Comparison of ENCODE assay signal across 8 cellular contexts in the genomic region with DNA sequence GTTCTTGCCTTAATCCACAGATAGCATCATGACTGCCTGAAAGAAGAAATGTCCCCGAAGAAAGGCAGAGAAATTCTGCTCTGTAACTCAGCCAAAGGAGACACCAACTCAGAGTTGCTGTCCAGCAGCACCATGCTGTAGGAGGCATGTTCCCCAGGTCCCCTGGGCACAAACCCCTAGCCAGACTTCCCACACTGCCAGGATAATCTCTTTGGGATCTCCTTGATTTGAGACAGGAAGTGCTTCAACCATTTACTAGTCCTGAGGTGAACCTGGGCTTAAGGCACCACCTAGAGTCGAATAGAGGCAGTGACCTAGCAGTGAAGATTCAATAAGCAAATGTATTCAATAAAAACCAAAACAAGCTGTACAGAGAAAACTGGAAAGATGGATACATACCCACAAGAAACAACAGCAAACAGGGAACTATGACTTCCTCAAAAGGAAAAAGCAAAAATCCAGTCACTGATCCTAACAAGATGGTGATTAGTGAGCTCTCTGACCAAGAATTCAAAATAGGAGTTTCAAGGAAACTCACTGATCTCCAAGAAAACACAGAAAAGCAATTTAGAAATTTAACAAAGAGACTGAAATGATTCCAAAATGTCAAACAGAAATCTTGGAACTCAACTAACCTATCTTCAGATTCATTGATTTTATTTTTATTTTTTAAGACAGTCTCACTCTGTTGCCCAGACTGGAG. TPM values are rescaled to one million over a fixed set of nuclear protein-coding genes. Genes with fewer than 3 reads are reported as not detected.
DNase-seq lines count a peak whose midpoint lies in the region; ATAC-seq and TF ChIP-seq lines count a peak whose summit lies in the region.

No MANE protein-coding gene starts in this region.

- TF ChIP-seq CTCF in GM10266 (IDR thresholded peaks at IDR 0.05; ENCODE audit: control insufficient read depth, insufficient read depth, low read depth, missing control alignments) (peak; percentile 47), foreskin fibroblast (IDR thresholded peaks at IDR 0.05; ENCODE audit: low read depth, low read length) (peak; percentile 2), thyroid gland (IDR thresholded peaks at IDR 0.05) (peak in 4 of 6 experiments; percentile 19 to 36 (median 28))

- peaks cover 35% of the 10 kb centered on the region for H3K4me1 Mint-ChIP-seq in activated CD8-positive, alpha-beta T cell treated with anti-CD3 and anti-CD28 coated beads, Interleukin-2, amount 10 ng/mL, durations not matched to agents 7 days and 5 days (ENCODE audit: low read depth)

- no peak for TF ChIP-seq POLR2A in thyroid gland (IDR thresholded peaks at IDR 0.05)

- no peak overlapping the region for H3K27ac ChIP-seq in thyroid gland

- peak overlapping the region; percentile 60 for H3K27ac Mint-ChIP-seq in activated CD8-positive, alpha-beta T cell treated with anti-CD3 and anti-CD28 coated beads, Interleukin-2, amount 10 ng/mL, durations not matched to agents 7 days and 5 days

- POLR2A ChIA-PET in activated CD8-positive, alpha-beta T cell treated with anti-CD3 and anti-CD28 coated beads, Interleukin-2, amount 10 ng/mL, durations not matched to agents 7 days and 5 days (lab: Charles Lee), result interaction anchor here (0.8 to 1.0 kb wide), 2 partner anchors 36 to 743 kb away, joined by 3 read pairs; no protein-coding TSS in a partner anchor

- H3K9me3 ChIP-seq in thyroid gland, result no peaks in the 10 kb centered on the region

- no peaks in the 10 kb centered on the region for H3K36me3 ChIP-seq in thyroid gland

- CTCF ChIA-PET in activated CD8-positive, alpha-beta T cell treated with anti-CD3 and anti-CD28 coated beads, Interleukin-2, amount 10 ng/mL, durations not matched to agents 7 days and 5 days (lab: Charles Lee), result interaction anchor here (0.6 to 5.0 kb wide), 36 partner anchors 8 to 313 kb away, joined by 3 to 90 read pairs (median 4); partner anchors contain the start of genes DYNLL2, OR4D1 and SRSF1

- H3K27me3 ChIP-seq in thyroid gland, result no peaks in the 10 kb centered on the region

- H3K9me3 Mint-ChIP-seq in activated CD8-positive, alpha-beta T cell treated with anti-CD3 and anti-CD28 coated beads, Interleukin-2, amount 10 ng/mL, durations not matched to agents 7 days and 5 days (ENCODE audit: insufficient read depth), result no peaks in the 10 kb centered on the region

- no peaks in the 10 kb centered on the region for H3K36me3 Mint-ChIP-seq in activated CD8-positive, alpha-beta T cell treated with anti-CD3 and anti-CD28 coated beads, Interleukin-2, amount 10 ng/mL, durations not matched to agents 7 days and 5 days (ENCODE audit: low read depth)

- WGBS in thyroid gland, 2 donors, result 22 to 38% methylated on average over 2 of the region's 2 CpGs

- peaks cover 22% of the 10 kb centered on the region for H3K27me3 Mint-ChIP-seq in activated CD8-positive, alpha-beta T cell treated with anti-CD3 and anti-CD28 coated beads, Interleukin-2, amount 10 ng/mL, durations not matched to agents 7 days and 5 days (ENCODE audit: low read depth)

- H3K4me3 ChIP-seq in foreskin fibroblast (ENCODE audit: low read depth in 1 of 2, low read length in 2 of 2) (no peak overlapping the region), thyroid gland (replicated peaks in 1 of 3) (no peak overlapping the region)

- no peaks in the 10 kb centered on the region for H3K4me1 ChIP-seq in thyroid gland

- DNase-seq in A172 (ENCODE audit: low spot score) (peak; percentile 28), GM10266 (ENCODE audit: extremely low spot score) (peak; percentile 45), NCI-H2196 treated with DMSO at 0.1 percent for 48 hours (lab: John Stamatoyannopoulos, UW; ENCODE audit: unreplicated experiment) (peak; percentile 22), foreskin fibroblast (peak; percentile 4 to 49), thyroid gland (no peak), midbrain (lab: John Stamatoyannopoulos, UW) (no peak)
- DNase-seq in activated CD8-positive, alpha-beta T cell treated with anti-CD3 and anti-CD28 coated beads, Interleukin-2, amount 10 ng/mL, durations not matched to agents 7 days and 5 days, result peak; percentile 73

- intact Hi-C loops in thyroid gland (cut with DNase I), result no loop called here

- ATAC-seq in activated CD8-positive, alpha-beta T cell treated with anti-CD3 and anti-CD28 coated beads, Interleukin-2, amount 10 ng/mL, durations not matched to agents 7 days and 5 days, result peak; percentile 88
- no peak for ATAC-seq in GM19324 (IDR thresholded peaks at IDR 0.05; ENCODE audit: low FRiP score, unreplicated experiment)

- no peak overlapping the region for H3K4me3 Mint-ChIP-seq in activated CD8-positive, alpha-beta T cell treated with anti-CD3 and anti-CD28 coated beads, Interleukin-2, amount 10 ng/mL, durations not matched to agents 7 days and 5 days

RNA-seq across cellular contexts. Expression of gene OR4D2, which starts 5.7 kb away (rescaled TPM):
- not detected in 2 replicates for total RNA-seq in A172 (2014; rRNA removed; shearing (Covaris generic))
- total RNA-seq in activated CD8-positive, alpha-beta T cell treated with anti-CD3 and anti-CD28 coated beads, Interleukin-2, amount 10 ng/mL, durations not matched to agents 7 days and 5 days, result not detected
- not detected for total RNA-seq in thyroid gland

RNA-seq across cellular contexts. Expression of gene EPX, which starts 20.0 kb away (rescaled TPM):
- total RNA-seq in A172 (2014; rRNA removed; shearing (Covaris generic)), result not detected in 2 replicates
- total RNA-seq in activated CD8-positive, alpha-beta T cell treated with anti-CD3 and anti-CD28 coated beads, Interleukin-2, amount 10 ng/mL, durations not matched to agents 7 days and 5 days, result not detected
- total RNA-seq in thyroid gland, result not detected

RNA-seq across cellular contexts. Expression of gene OR4D1, which starts 24.3 kb away (rescaled TPM):
- total RNA-seq in A172 (2014; rRNA removed; shearing (Covaris generic)), result not detected in 2 replicates
- total RNA-seq in activated CD8-positive, alpha-beta T cell treated with anti-CD3 and anti-CD28 coated beads, Interleukin-2, amount 10 ng/mL, durations not matched to agents 7 days and 5 days, result under 1 TPM; 0.50 TPM
- not detected for total RNA-seq in thyroid gland

RNA-seq across cellular contexts. Expression of gene MKS1, which starts 46.5 kb away (rescaled TPM):
- total RNA-seq in A172 (2014; rRNA removed; shearing (Covaris generic)), result 10.3 and 16.1 TPM in 2 replicates
- total RNA-seq in activated CD8-positive, alpha-beta T cell treated with anti-CD3 and anti-CD28 coated beads, Interleukin-2, amount 10 ng/mL, durations not matched to agents 7 days and 5 days, result 10 to 100 TPM; 16.1 to 17.6 TPM
- total RNA-seq in thyroid gland, result 10 to 100 TPM; 11.6 to 24.1 (median 15.2) TPM

Comparison
In these comparisons a context has a peak if more than half of its experiments do, and no peak if none do; other contexts are left out.
1. DNase-seq: peak in A172 (single experiment), GM10266 (single experiment), NCI-H2196 treated with DMSO at 0.1 percent for 48 hours (single experiment), activated CD8-positive, alpha-beta T cell treated with anti-CD3 and anti-CD28 coated beads, Interleukin-2, amount 10 ng/mL, durations not matched to agents 7 days and 5 days (single experiment) and foreskin fibroblast (2 of 2); none in thyroid gland (0 of 2) and midbrain (single experiment).
2. Peak in every context shown above with its lines, with median percentiles within 50 percentile points of each other: CTCF ChIP-seq.